8 cellular contexts compared by ENCODE assay signal in genomic region chr14:50085570-50086315, GRCh38. TPM values are rescaled to one million over a fixed set of nuclear protein-coding genes. Genes with fewer than 3 reads are reported as not detected.
DNase-seq lines count a peak whose midpoint lies in the region; ATAC-seq, FAIRE-seq and TF ChIP-seq lines count a peak whose summit lies in the region.

No MANE protein-coding gene starts in this region.

- no peak overlapping the region for H3K27ac ChIP-seq in K562 (ENCODE audit: extremely low read depth, low read depth, low read length)

- intact Hi-C loops in K562 (cut with micrococcal nuclease), result no loop called here
- intact Hi-C loops in posterior vena cava (cut with DNase I), result loop anchor here in 1 of 2 donors (10.0 kb wide), 1 partner anchor 201 kb away; no protein-coding TSS in a partner anchor

- no peaks in the 10 kb centered on the region for H3K9me3 ChIP-seq in K562 (replicated peaks; ENCODE audit: control insufficient read depth, insufficient read depth, low read depth, low read length)

- H3K4me2 ChIP-seq in K562 (ENCODE audit: insufficient read depth, low read length), result no peak overlapping the region

- no peak overlapping the region for H3K9ac ChIP-seq in K562 (ENCODE audit: insufficient read depth in 1 of 2, low read depth in 2 of 2, low read length in 2 of 2)

- no peaks in the 10 kb centered on the region for H4K20me1 ChIP-seq in K562 (replicated peaks; ENCODE audit: control insufficient read depth, insufficient read depth, low read length)

- peak overlapping the region; percentile 85 for H3K27ac Mint-ChIP-seq in stimulated activated effector memory CD8-positive, alpha-beta T cell treated with anti-CD3 and anti-CD28 coated beads, Interleukin-12 subunit alpha, Interleukin-12 subunit beta, amount 100 ng/mL, for 72 hours

- TF ChIP-seq POLR2A in K562 (conservative IDR thresholded peaks at IDR 0.05), result no peak

- H3K79me2 ChIP-seq in K562 (ENCODE audit: control insufficient read depth, insufficient read depth, low read length), result no peaks in the 10 kb centered on the region

- CTCF ChIA-PET in K562 (lab: Yijun Ruan, JAX; ENCODE audit: low intra/inter-chr PET ratio), result no interaction called here

- H3K4me1 ChIP-seq in K562 (replicated peaks in 1 of 2; ENCODE audit: control insufficient read depth in 2 of 2, insufficient read depth in 2 of 2, low read length in 2 of 2), result peaks cover 0 to 21% of the 10 kb centered on the region in 2 experiments; a peak in 3 of 5 replicates

- DNase-seq in EH (ENCODE audit: low read depth) (peak; percentile 92), K562 (ENCODE audit: extremely low read depth in 1 of 4, low spot score in 3 of 4) (no peak), posterior vena cava (ENCODE audit: low spot score) (no peak), NCI-H446 (lab: John Stamatoyannopoulos, UW) (no peak), NCI-H510A (lab: John Stamatoyannopoulos, UW) (no peak)
- peak in 1 of 2 donors; percentile 70 for DNase-seq in stimulated activated effector memory CD8-positive, alpha-beta T cell treated with anti-CD3 and anti-CD28 coated beads, Interleukin-12 subunit alpha, Interleukin-12 subunit beta, amount 100 ng/mL, for 72 hours (ENCODE audit: low spot score in 2 of 2)

- POLR2A ChIA-PET in K562 (lab: Yijun Ruan, JAX), result interaction anchor here (0.6 to 1.0 kb wide), 3 partner anchors 22 to 223 kb away, joined by 3 to 4 read pairs (median 3); no protein-coding TSS in a partner anchor

- TF ChIP-seq EP300 in K562 (IDR thresholded peaks at IDR 0.05; ENCODE audit: low read length), result no peak

- H3K27me3 ChIP-seq in K562 (ENCODE audit: control insufficient read depth in 2 of 2, insufficient read depth in 2 of 2, low read length in 2 of 2), result no peaks in the 10 kb centered on the region

- no peak for TF ChIP-seq RAD21 in K562 (CRISPR knock-in tag; conservative IDR thresholded peaks at IDR 0.05 in 1 of 2, IDR thresholded peaks at IDR 0.05 in 1 of 2)

- ATAC-seq in GM19468 (IDR thresholded peaks at IDR 0.05; ENCODE audit: extremely low read depth, unreplicated experiment), result peak; percentile 38
- peak; percentile 52 for ATAC-seq in HG03520 (IDR thresholded peaks at IDR 0.05; ENCODE audit: unreplicated experiment)
- ATAC-seq in K562, result 0 out of 3 replicates have a peak, but pooled peaks have one; percentile 13
- peak; percentile 17 for ATAC-seq in stimulated activated effector memory CD8-positive, alpha-beta T cell treated with anti-CD3 and anti-CD28 coated beads, Interleukin-12 subunit alpha, Interleukin-12 subunit beta, amount 100 ng/mL, for 72 hours

- H3K36me3 ChIP-seq in K562 (ENCODE audit: control insufficient read depth, insufficient read depth, low read length), result no peaks in the 10 kb centered on the region

- TF ChIP-seq CTCF in K562 (IDR thresholded peaks at IDR 0.05 in 2 of 3, conservative IDR thresholded peaks at IDR 0.05 in 1 of 3; ENCODE audit: insufficient read depth in 2 of 3, low read depth in 1 of 3, low read length in 3 of 3), result no peak

- H3K4me1 Mint-ChIP-seq in stimulated activated effector memory CD8-positive, alpha-beta T cell treated with anti-CD3 and anti-CD28 coated beads, Interleukin-12 subunit alpha, Interleukin-12 subunit beta, amount 100 ng/mL, for 72 hours, result peaks cover 80% of the 10 kb centered on the region

- H3K4me3 Mint-ChIP-seq in stimulated activated effector memory CD8-positive, alpha-beta T cell treated with anti-CD3 and anti-CD28 coated beads, Interleukin-12 subunit alpha, Interleukin-12 subunit beta, amount 100 ng/mL, for 72 hours, result peak overlapping the region; percentile 58

- H3K9me3 Mint-ChIP-seq in stimulated activated effector memory CD8-positive, alpha-beta T cell treated with anti-CD3 and anti-CD28 coated beads, Interleukin-12 subunit alpha, Interleukin-12 subunit beta, amount 100 ng/mL, for 72 hours, result no peaks in the 10 kb centered on the region

- no peak overlapping the region for H3K4me3 ChIP-seq in K562

- no TSS peak for BruUV-seq in K562 (replicated peaks; lab: Mats Ljungman, UMichigan)

- H3K9me1 ChIP-seq in K562 (ENCODE audit: control insufficient read depth, insufficient read depth, low read length), result no peaks in the 10 kb centered on the region

- in situ Hi-C loops in K562 (cut with MboI), result no loop called here

- H2AFZ ChIP-seq in K562 (ENCODE audit: low read depth, low read length), result 0 out of 2 replicates have a peak overlapping the region, but pooled peaks have one; percentile 16

- FAIRE-seq in K562 (lab: Jason Lieb, UNC), result no peak

- H3K36me3 Mint-ChIP-seq in stimulated activated effector memory CD8-positive, alpha-beta T cell treated with anti-CD3 and anti-CD28 coated beads, Interleukin-12 subunit alpha, Interleukin-12 subunit beta, amount 100 ng/mL, for 72 hours, result peaks cover 23% of the 10 kb centered on the region

- WGBS in K562 (ENCODE audit: insufficient coverage, low coverage, missing lambda C conversion rate), result 43% methylated on average over 9 of the region's 10 CpGs

TF ChIP-seq in K562, 482 proteins besides CTCF, POLR2A, EP300 and RAD21:
- TF ChIP-seq FOXJ3 (CRISPR knock-in tag; IDR thresholded peaks at IDR 0.05) (no peak), TAL1 (IDR thresholded peaks at IDR 0.05) (no peak), THRAP3 (IDR thresholded peaks at IDR 0.05; ENCODE audit: borderline replicate concordance) (no peak), PTRF (tag; IDR thresholded peaks at IDR 0.05) (no peak), IRF2 (CRISPR knock-in tag; IDR thresholded peaks at IDR 0.05) (no peak), ZFP1 (CRISPR knock-in tag; IDR thresholded peaks at IDR 0.05) (no peak), SETDB1 (IDR thresholded peaks at IDR 0.05; ENCODE audit: low read length) (no peak), DIDO1 (tag; IDR thresholded peaks at IDR 0.05; ENCODE audit: low read depth) (no peak), POLR2G (IDR thresholded peaks at IDR 0.05; ENCODE audit: low read depth, low read length) (no peak), MED1 (CRISPR knock-in tag; IDR thresholded peaks at IDR 0.05; ENCODE audit: borderline replicate concordance) (no peak), SMAD2 (IDR thresholded peaks at IDR 0.05; ENCODE audit: low read depth, low read length) (no peak), C11orf30 (IDR thresholded peaks at IDR 0.05; ENCODE audit: low read depth) (no peak), ZNF274 (IDR thresholded peaks at IDR 0.05; ENCODE audit: borderline replicate concordance, low read depth, low read length) (no peak), NR2F6 (CRISPR knock-in tag; IDR thresholded peaks at IDR 0.05) (no peak), XRCC3 (IDR thresholded peaks at IDR 0.05) (no peak), ZNF589 (CRISPR knock-in tag; IDR thresholded peaks at IDR 0.05; ENCODE audit: low read depth) (no peak), ARID2 (IDR thresholded peaks at IDR 0.05) (no peak), BRD9 (IDR thresholded peaks at IDR 0.05; ENCODE audit: low read depth, partially characterized antibody) (no peak)
- TF ChIP-seq, protein P1, sequence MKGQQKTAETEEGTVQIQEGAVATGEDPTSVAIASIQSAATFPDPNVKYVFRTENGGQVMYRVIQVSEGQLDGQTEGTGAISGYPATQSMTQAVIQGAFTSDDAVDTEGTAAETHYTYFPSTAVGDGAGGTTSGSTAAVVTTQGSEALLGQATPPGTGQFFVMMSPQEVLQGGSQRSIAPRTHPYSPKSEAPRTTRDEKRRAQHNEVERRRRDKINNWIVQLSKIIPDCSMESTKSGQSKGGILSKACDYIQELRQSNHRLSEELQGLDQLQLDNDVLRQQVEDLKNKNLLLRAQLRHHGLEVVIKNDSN (CRISPR knock-in tag; IDR thresholded peaks at IDR 0.05), result no peak

RNA-seq across cellular contexts. Expression of gene VCPKMT, which starts 30.6 kb away (rescaled TPM):
- total RNA-seq in K562 (2011; cell fraction: chromatin; rRNA removed; ENCODE audit: low replicate concordance), result 10.2 and 16.7 TPM in 2 replicates
- 7.7 and 8.9 TPM in 2 replicates for total RNA-seq in K562 (2011; cell fraction: nucleolus; rRNA removed)
- total RNA-seq in K562 (2011; cell fraction: nucleoplasm; rRNA removed), result 11.4 and 14.4 TPM in 2 replicates
- total RNA-seq in K562 (2014; rRNA removed) (3.7 and 5.1 TPM in 2 replicates), K562 (2014; rRNA removed; fragmentation: Illumina TruSeq; extraction: Trizol) (6.9 and 7.2 TPM in 2 replicates), K562 (2015; rRNA removed; fragmentation: Illumina TruSeq; extraction: Trizol) (6.3 and 6.7 TPM in 2 replicates), K562 (2021) (7.1 and 7.4 TPM in 2 replicates), posterior vena cava (1 to 10 TPM; 5.8 to 6.2 TPM)
- polyA plus RNA-seq in K562 (2011; rRNA removed) (5.8 and 6.8 TPM in 2 replicates), K562 (2014; fragmentation: Illumina TruSeq; extraction: Trizol) (5.0 TPM in 2 replicates), K562 (2014; fragmentation: Nextera tagmentation; extraction: Ambion mirVana) (1 to 10 TPM; 2.7 to 3.6 TPM), K562 (2014; rRNA removed) (7.8 and 10.0 TPM in 2 replicates)
- polyA plus RNA-seq in K562 (2011; cell fraction: cytosol; rRNA removed), result 2.1 and 2.6 TPM in 2 replicates
- 11.1 and 13.5 TPM in 2 replicates for polyA plus RNA-seq in K562 (2011; cell fraction: nucleus; rRNA removed)
- 4.6 and 5.0 TPM in 2 replicates for polyA plus RNA-seq in K562 (2012)
- 2.3 and 3.5 TPM in 2 replicates for polyA minus RNA-seq in K562 (2011; rRNA and poly(A)+ RNA removed)
- 1.8 and 7.5 TPM in 2 replicates for polyA minus RNA-seq in K562 (2011; cell fraction: cytosol; rRNA and poly(A)+ RNA removed)
- polyA minus RNA-seq in K562 (2011; cell fraction: nucleus; rRNA and poly(A)+ RNA removed), result 6.1 and 8.9 TPM in 2 replicates
